In the genomic region with DNA sequence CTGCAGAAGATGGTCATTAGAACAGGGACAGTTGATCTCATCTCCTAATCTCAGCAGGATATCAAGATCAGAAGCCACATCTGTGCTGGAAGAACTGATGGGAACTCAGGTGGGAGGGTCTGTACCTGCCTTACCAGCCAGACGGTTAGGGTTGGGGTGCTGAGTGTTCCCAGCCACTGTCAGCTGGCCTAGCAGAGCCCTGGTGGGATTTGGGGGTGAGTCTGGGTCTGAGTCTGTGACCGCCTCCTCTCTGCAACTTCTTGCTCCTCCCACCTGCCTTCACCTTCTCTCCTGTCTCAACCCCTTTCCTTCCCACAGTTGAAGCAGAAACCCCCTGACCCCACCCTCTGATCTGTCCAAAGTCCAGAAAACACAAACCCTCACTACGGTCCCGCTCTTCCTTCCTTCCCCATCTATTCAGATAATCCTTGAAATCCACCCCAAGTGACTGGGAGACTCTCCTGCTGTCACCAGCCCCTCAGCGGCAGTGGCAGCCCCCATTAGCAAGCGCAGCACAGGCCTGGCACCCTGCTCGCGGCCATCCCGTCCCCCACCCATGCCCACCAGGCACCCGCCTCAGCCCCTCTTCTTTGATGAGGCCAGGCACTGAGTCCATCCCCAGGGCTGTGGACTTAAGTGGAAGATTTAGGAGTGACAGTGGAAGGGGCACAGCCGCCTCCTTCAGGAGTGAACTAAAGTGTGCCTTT, we compare ENCODE assay signal across 11 cellular contexts.
"Had no signal": no experiment of that assay in that cellular context is flagged by ENCODE, and none has a peak within 500 bp of the region (broad histone marks: within the 10 kb centered on the region; RNA-seq: fewer than 3 reads in every experiment).

No MANE protein-coding gene starts in this region.

- H3K9me3 Mint-ChIP-seq: natural killer cell had no signal

- DNase-seq: activated naive CD4-positive, alpha-beta T cell treated with anti-CD3 and anti-CD28 coated beads, Interleukin-2, amount 10 ng/mL, durations not matched to agents 7 days and 5 days; esophagus squamous epithelium; foreskin fibroblast; left colon; mammary epithelial cell; natural killer cell; occipital lobe; psoas muscle; SJCRH30; stimulated activated CD4-positive, alpha-beta T cell treated with anti-CD3 and anti-CD28 coated beads, Interleukin-2, amount 100 ng/mL, for 24 hours had no signal

- H3K36me3 ChIP-seq: esophagus squamous epithelium, SJCRH30 had no signal

- H3K27me3 Mint-ChIP-seq: activated naive CD4-positive, alpha-beta T cell treated with anti-CD3 and anti-CD28 coated beads, Interleukin-2, amount 10 ng/mL, durations not matched to agents 7 days and 5 days had no signal

- H3K27me3 ChIP-seq: esophagus squamous epithelium, SJCRH30 had no signal

- H3K4me3 ChIP-seq: esophagus squamous epithelium, psoas muscle, SJCRH30 had no signal

- H3K36me3 Mint-ChIP-seq: activated naive CD4-positive, alpha-beta T cell treated with anti-CD3 and anti-CD28 coated beads, Interleukin-2, amount 10 ng/mL, durations not matched to agents 7 days and 5 days; natural killer cell had no signal

- ATAC-seq: left colon, natural killer cell, psoas muscle, sciatic nerve had no signal

- H3K27ac ChIP-seq: esophagus squamous epithelium, psoas muscle, SJCRH30 had no signal

- H3K4me3 Mint-ChIP-seq: natural killer cell had no signal

- H3K4me1 ChIP-seq: psoas muscle, SJCRH30 had no signal

- H3K9me3 ChIP-seq: esophagus squamous epithelium, psoas muscle, SJCRH30 had no signal
